Comparison of ENCODE assay signal across 8 cellular contexts in genomic region chr9:37422289-37423104, GRCh38. TPM values are rescaled to one million over a fixed set of nuclear protein-coding genes. Genes with fewer than 3 reads are reported as not detected.
DNase-seq lines count a peak whose midpoint lies in the region; ATAC-seq and TF ChIP-seq lines count a peak whose summit lies in the region.

TSS of gene GRHPR (plus strand) at chr9:37422696. CDS start at chr9:37422751, 55 bp downstream.

- no peaks in the 10 kb centered on the region for H3K27me3 Mint-ChIP-seq in T-helper 17 cell

- 0% methylated on average over 54 to 56 of the region's 56 CpGs for WGBS in aorta, 2 donors

- peaks cover 0 to 34% of the 10 kb centered on the region in 2 donors for H3K4me1 ChIP-seq in right atrium auricular region
- peaks cover 11% of the 10 kb centered on the region for H3K4me1 ChIP-seq in rectal smooth muscle tissue (ENCODE audit: control insufficient read depth, insufficient read depth, low read length)
- H3K4me1 ChIP-seq in aorta (ENCODE audit: control insufficient read depth in 1 of 2, insufficient read depth in 2 of 2, low read length in 2 of 2): no peaks in the 10 kb centered on the region

- H3K36me3 Mint-ChIP-seq in T-helper 17 cell (ENCODE audit: low read depth): no peaks in the 10 kb centered on the region

- peak within 1 kb of the TSS; percentile 94 for H3K9ac ChIP-seq in rectal smooth muscle tissue (ENCODE audit: low read length)

- H3K27me3 ChIP-seq in right atrium auricular region (no peaks in the 10 kb centered on the region), rectal smooth muscle tissue (ENCODE audit: control insufficient read depth, insufficient read depth, low read length) (no peaks in the 10 kb centered on the region), aorta (ENCODE audit: control insufficient read depth in 1 of 2, insufficient read depth in 2 of 2, low read length in 1 of 2) (no peaks in the 10 kb centered on the region)

- TF ChIP-seq CTCF in GM13977 (IDR thresholded peaks at IDR 0.05; ENCODE audit: extremely low read depth, insufficient read depth, missing control alignments) (no peak), right atrium auricular region (IDR thresholded peaks at IDR 0.05) (no peak)

- H3K27ac ChIP-seq in right atrium auricular region (peak within 1 kb of the TSS; percentile 85 to 89), rectal smooth muscle tissue (ENCODE audit: low read depth, low read length) (peak within 1 kb of the TSS; percentile 85), aorta (ENCODE audit: low read depth in 1 of 2, low read length in 2 of 2) (peak within 1 kb of the TSS in 1 of 2 donors; percentile 49)

- peak within 1 kb of the TSS; percentile 67 to 76 for H3K4me3 ChIP-seq in right atrium auricular region
- peak within 1 kb of the TSS; percentile 96 for H3K4me3 ChIP-seq in rectal smooth muscle tissue (ENCODE audit: low read length)
- peak within 1 kb of the TSS; percentile 55 to 78 for H3K4me3 ChIP-seq in aorta (ENCODE audit: low read length in 2 of 2)

- peaks cover 16% of the 10 kb centered on the region for H3K4me1 Mint-ChIP-seq in T-helper 17 cell

- peak within 1 kb of the TSS; percentile 94 for H3K27ac Mint-ChIP-seq in T-helper 17 cell

- peak within 1 kb of the TSS; percentile 96 for H3K4me3 Mint-ChIP-seq in T-helper 17 cell

- DNase-seq in GM13977 (ENCODE audit: low spot score) (peak; percentile 94), NCI-H1417 treated with DMSO at 0.1 percent for 48 hours (lab: John Stamatoyannopoulos, UW) (peak; percentile 8), T-helper 17 cell (peak; percentile 78 to 82 (median 81)), amygdala (lab: John Stamatoyannopoulos, UW) (peak; percentile 60 to 96 (median 87)), right atrium auricular region (ENCODE audit: low spot score) (peak; percentile 90), aorta (peak; percentile 93 to 98)

- H3K36me3 ChIP-seq in right atrium auricular region: peaks cover 13% of the 10 kb centered on the region
- peaks cover 5% of the 10 kb centered on the region for H3K36me3 ChIP-seq in rectal smooth muscle tissue (ENCODE audit: control insufficient read depth, insufficient read depth, low read length)
- H3K36me3 ChIP-seq in aorta (ENCODE audit: control insufficient read depth in 1 of 2, insufficient read depth in 2 of 2, low read length in 1 of 2): no peaks in the 10 kb centered on the region

- H3K9me3 ChIP-seq in T-helper 17 cell (ENCODE audit: control insufficient read depth, low read length, poor library complexity, severe bottlenecking) (no peaks in the 10 kb centered on the region), right atrium auricular region (no peaks in the 10 kb centered on the region), aorta (ENCODE audit: control insufficient read depth, low read length) (no peaks in the 10 kb centered on the region)

- intact Hi-C loops in aorta (cut with DNase I): loop anchor here (2.0 to 5.0 kb wide), 4 partner anchors 40 to 302 kb away; partner anchors contain the start of genes ZBTB5 (in 1 of the 2) and ZCCHC7 (in 1 of the 2)

- ATAC-seq in HG02798 (IDR thresholded peaks at IDR 0.05; ENCODE audit: poor library complexity, unreplicated experiment) (peak; percentile 95), T-helper 17 cell (peak; percentile 99), aorta (ENCODE audit: low FRiP score) (peak; percentile 97)

- in situ Hi-C loops in GM13977 (cut with MboI; ENCODE audit: low pct_unique_long_range_greater_than_20kb, low sequenced_read_pairs, unreplicated experiment): no loop called here

RNA-seq across cellular contexts. Expression of gene GRHPR, which starts in this region (rescaled TPM):
- 10 to 100 TPM; 28.9 to 29.5 TPM for total RNA-seq in T-helper 17 cell
- total RNA-seq in right atrium auricular region: 100 to 1,000 TPM; 129 to 137 TPM
- 10 to 100 TPM; 59.4 to 75.3 TPM for total RNA-seq in aorta
- polyA plus RNA-seq in aorta: 10 to 100 TPM; 72.9 to 99.7 TPM

Comparison
In these comparisons a context has a peak if more than half of its experiments do, and no peak if none do; other contexts are left out.
1. DNase-seq: peak in every context shown above with its lines; median percentile 96 in aorta; 94 in GM13977; 90 in right atrium auricular region; 87 in amygdala; 81 in T-helper 17 cell; 8 in NCI-H1417 treated with DMSO at 0.1 percent for 48 hours.